9 cellular contexts compared by ENCODE assay signal in genomic region chr2:112782234-112782799, GRCh38. TPM values are rescaled to one million over a fixed set of nuclear protein-coding genes. Genes with fewer than 3 reads are reported as not detected.
DNase-seq lines count a peak whose midpoint lies in the region; ATAC-seq and TF ChIP-seq lines count a peak whose summit lies in the region.
"Had no signal": no experiment of that assay in that cellular context is flagged by ENCODE, and none has a peak within 500 bp of the region (broad histone marks: within the 10 kb centered on the region; RNA-seq: fewer than 3 reads in every experiment).

No MANE protein-coding gene starts in this region.

- intact Hi-C loops in natural killer cell (cut with micrococcal nuclease), result no loop called here

- no peaks in the 10 kb centered on the region for H3K36me3 Mint-ChIP-seq in natural killer cell
- H3K36me3 Mint-ChIP-seq in natural killer cell treated with Interleukin-12 subunit alpha and Interleukin-12 subunit beta and Interleukin-15 and Interleukin-18, amount 100 ng/mL, for 72 hours, result no peaks in the 10 kb centered on the region
- H3K36me3 Mint-ChIP-seq: T-cell had no signal

- no peak for TF ChIP-seq CTCF in natural killer cell (IDR thresholded peaks at IDR 0.05)

- ATAC-seq in natural killer cell, result peak in 2 of 3 donors; percentile 29 to 83
- ATAC-seq in natural killer cell treated with Interleukin-12 subunit alpha and Interleukin-12 subunit beta and Interleukin-15 and Interleukin-18, amount 100 ng/mL, for 72 hours, result no peak
- ATAC-seq in HG02588 (IDR thresholded peaks at IDR 0.05; ENCODE audit: unreplicated experiment), result peak; percentile 91
- ATAC-seq in HG03442 (IDR thresholded peaks at IDR 0.05; ENCODE audit: unreplicated experiment), result peak; percentile 80
- no peak for ATAC-seq in activated CD4-positive, CD25-positive, alpha-beta regulatory T cell treated with anti-CD3 and anti-CD28 coated beads, Interleukin-2, amount 50 U/mL, for 24 hours
- ATAC-seq: T-cell had no signal

- peaks cover 23 to 24% of the 10 kb centered on the region in 2 donors for H3K4me1 Mint-ChIP-seq in natural killer cell
- peaks cover 23 to 42% of the 10 kb centered on the region in 2 donors for H3K4me1 Mint-ChIP-seq in natural killer cell treated with Interleukin-12 subunit alpha and Interleukin-12 subunit beta and Interleukin-15 and Interleukin-18, amount 100 ng/mL, for 72 hours (ENCODE audit: low read depth in 2 of 2)

- no peak overlapping the region for H3K4me3 Mint-ChIP-seq in natural killer cell
- H3K4me3 Mint-ChIP-seq in natural killer cell treated with Interleukin-12 subunit alpha and Interleukin-12 subunit beta and Interleukin-15 and Interleukin-18, amount 100 ng/mL, for 72 hours, result no peak overlapping the region
- H3K4me3 Mint-ChIP-seq: T-cell had no signal

- no peaks in the 10 kb centered on the region for H3K9me3 Mint-ChIP-seq in natural killer cell
- H3K9me3 Mint-ChIP-seq in natural killer cell treated with Interleukin-12 subunit alpha and Interleukin-12 subunit beta and Interleukin-15 and Interleukin-18, amount 100 ng/mL, for 72 hours, result peaks cover 2% of the 10 kb centered on the region
- H3K9me3 Mint-ChIP-seq: T-cell had no signal

- no peak overlapping the region for H3K27ac Mint-ChIP-seq in natural killer cell
- H3K27ac Mint-ChIP-seq in natural killer cell treated with Interleukin-12 subunit alpha and Interleukin-12 subunit beta and Interleukin-15 and Interleukin-18, amount 100 ng/mL, for 72 hours, result peak overlapping the region in 1 of 2 donors; percentile 43
- H3K27ac Mint-ChIP-seq: T-cell had no signal

- H3K27me3 Mint-ChIP-seq in natural killer cell (ENCODE audit: low read depth in 2 of 2), result peaks cover 7 to 20% of the 10 kb centered on the region in 2 donors
- H3K27me3 Mint-ChIP-seq in natural killer cell treated with Interleukin-12 subunit alpha and Interleukin-12 subunit beta and Interleukin-15 and Interleukin-18, amount 100 ng/mL, for 72 hours, result peaks cover 0 to 17% of the 10 kb centered on the region in 2 donors

- DNase-seq in natural killer cell (no peak), NCI-H2227 treated with DMSO at 0.1 percent for 48 hours (lab: John Stamatoyannopoulos, UW) (no peak), NCI-H1930 (lab: John Stamatoyannopoulos, UW) (no peak), A172 (ENCODE audit: low spot score) (no peak)
- DNase-seq in natural killer cell treated with Interleukin-12 subunit alpha and Interleukin-12 subunit beta and Interleukin-15 and Interleukin-18, amount 100 ng/mL, for 72 hours (ENCODE audit: low spot score), result no peak
- DNase-seq: T-cell had no signal

RNA-seq across cellular contexts. Expression of gene IL1A, which starts 2.0 kb away (rescaled TPM):
- 1 to 10 TPM in 1 of 3 donors, under 1 TPM in 1, not detected in 1; 0.45 to 1.6 TPM for total RNA-seq in natural killer cell
- 10 to 100 TPM in 1 of 2 donors, under 1 TPM in 1; 0.25 to 12.3 TPM for total RNA-seq in natural killer cell treated with Interleukin-12 subunit alpha and Interleukin-12 subunit beta and Interleukin-15 and Interleukin-18, amount 100 ng/mL, for 72 hours
- total RNA-seq in A172 (2014; rRNA removed; shearing (Covaris generic)), result 0.05 TPM in 1 of 2 replicates, not detected in the other

RNA-seq across cellular contexts. Expression of gene CKAP2L, which starts 17.9 kb away (rescaled TPM):
- total RNA-seq in natural killer cell, result 1 to 10 TPM; 1.2 to 3.4 (median 1.2) TPM
- 10 to 100 TPM; 26.8 to 45.7 TPM for total RNA-seq in natural killer cell treated with Interleukin-12 subunit alpha and Interleukin-12 subunit beta and Interleukin-15 and Interleukin-18, amount 100 ng/mL, for 72 hours
- 18.0 and 21.0 TPM in 2 replicates for total RNA-seq in A172 (2014; rRNA removed; shearing (Covaris generic))

RNA-seq across cellular contexts. Expression of gene IL1B, which starts 54.3 kb away (rescaled TPM):
- 100 to 1,000 TPM in 2 of 3 donors, 10 to 100 TPM in 1; 92.6 to 250 (median 110) TPM for total RNA-seq in natural killer cell
- total RNA-seq in natural killer cell treated with Interleukin-12 subunit alpha and Interleukin-12 subunit beta and Interleukin-15 and Interleukin-18, amount 100 ng/mL, for 72 hours, result 10 to 100 TPM in 1 of 2 donors, 1 to 10 TPM in 1; 1.8 to 12.0 TPM
- 0.19 TPM in 1 of 2 replicates, not detected in the other for total RNA-seq in A172 (2014; rRNA removed; shearing (Covaris generic))

Comparison
In these comparisons a context has a peak if more than half of its experiments do, and no peak if none do; other contexts are left out.
1. ATAC-seq: peak in natural killer cell (2 of 3), HG02588 (single experiment) and HG03442 (single experiment); none in natural killer cell treated with Interleukin-12 subunit alpha and Interleukin-12 subunit beta and Interleukin-15 and Interleukin-18, amount 100 ng/mL, for 72 hours (0 of 2) and activated CD4-positive, CD25-positive, alpha-beta regulatory T cell treated with anti-CD3 and anti-CD28 coated beads, Interleukin-2, amount 50 U/mL, for 24 hours (0 of 2).
2. RNA of gene IL1B, which starts 54.3 kb away (total RNA-seq): 92.6 to 250 TPM in natural killer cell; 1.8 to 12.0 TPM in natural killer cell treated with Interleukin-12 subunit alpha and Interleukin-12 subunit beta and Interleukin-15 and Interleukin-18, amount 100 ng/mL, for 72 hours and 0.19 TPM in A172; every median in the first group is over 4 times any median in the second.